ENCODE assay signal across 17 cellular contexts in genomic region chr6:22194188-22194921, GRCh38.
DNase-seq lines count a peak whose midpoint lies in the region; ATAC-seq, FAIRE-seq and TF ChIP-seq lines count a peak whose summit lies in the region.
"Had no signal": no experiment of that assay in that cellular context is flagged by ENCODE, and none has a peak within 500 bp of the region (broad histone marks: within the 10 kb centered on the region; RNA-seq: fewer than 3 reads in every experiment).

No MANE protein-coding gene starts in this region.

- H2BK15ac ChIP-seq in IMR-90 (ENCODE audit: low read depth, low read length): peak overlapping the region; percentile 62; the same call in 1 of the 3 replicates

- H3K14ac ChIP-seq in IMR-90 (replicated peaks; ENCODE audit: low read depth, low read length): peak overlapping the region; percentile 64

- peak overlapping the region; percentile 81 for H2BK5ac ChIP-seq in IMR-90 (ENCODE audit: low read depth, low read length, poor library complexity, severe bottlenecking)

- in situ Hi-C loops in IMR-90 (cut with MboI; ENCODE audit: low sequenced_read_pairs): no loop called here

- H2AFZ ChIP-seq in IMR-90 (replicated peaks; ENCODE audit: low read length, poor library complexity): no peak overlapping the region

- FAIRE-seq in RCC 7860 (lab: Jason Lieb, UNC): no peak
- FAIRE-seq: pancreas had no signal

- H3K36me3 ChIP-seq in IMR-90 (ENCODE audit: control insufficient read depth, insufficient read depth, low read length) (no peaks in the 10 kb centered on the region), sigmoid colon (no peaks in the 10 kb centered on the region)
- H3K36me3 ChIP-seq: gastroesophageal sphincter, pancreas, thyroid gland had no signal

- CTCF ChIA-PET in AG04449 (lab: Yijun Ruan, JAX): no interaction called here
- CTCF ChIA-PET in IMR-90 (lab: Yijun Ruan, JAX): interaction anchor here (0.7 kb wide), 2 partner anchors 445 to 455 kb away, joined by 3 read pairs; no protein-coding TSS in a partner anchor

- no peak overlapping the region for H3K56ac ChIP-seq in IMR-90 (ENCODE audit: extremely low read depth, insufficient read depth, low read length)

- no peak for TF ChIP-seq EP300 in sigmoid colon (IDR thresholded peaks at IDR 0.05)

- H3K27ac ChIP-seq in IMR-90 (ENCODE audit: insufficient read depth, low read length): peak overlapping the region; percentile 69
- no peak overlapping the region for H3K27ac ChIP-seq in sigmoid colon
- H3K27ac ChIP-seq: gastroesophageal sphincter, pancreas, thyroid gland had no signal

- no TSS peak for BruUV-seq in IMR-90 (replicated peaks; lab: Mats Ljungman, UMichigan)

- POLR2A ChIA-PET in AG04449 (lab: Yijun Ruan, JAX): no interaction called here
- POLR2A ChIA-PET in IMR-90 (lab: Charles Lee; ENCODE audit: unreplicated experiment): no interaction called here

- no CpG with 5 or more reads among the region's 3 CpGs for WGBS in IMR-90 (ENCODE audit: extremely low coverage in 2 of 2, insufficient read length in 1 of 2), 2 experiments
- 67 to 77% methylated on average over 3 of the region's 3 CpGs for WGBS in sigmoid colon, 2 donors

- DNase-seq in AG04449 (ENCODE audit: low read depth, low spot score): peak; percentile 19
- DNase-seq in IMR-90: peak; percentile 72
- peak; percentile 11 to 49 for DNase-seq in cardiac fibroblast (ENCODE audit: low read depth in 2 of 2)
- no peak for DNase-seq in sigmoid colon
- no peak for DNase-seq in RCC 7860 (ENCODE audit: low spot score)
- DNase-seq in NCI-H82 (lab: John Stamatoyannopoulos, UW): no peak
- DNase-seq: activated CD4-positive, alpha-beta T cell treated with anti-CD3 and anti-CD28 coated beads, Interleukin-2, amount 10 ng/mL, durations not matched to agents 24 days and 14 days; HCEC 1CT; immature natural killer cell; NCI-H1105 treated with DMSO at 0.1 percent for 48 hours; NCI-H226; pancreas; stimulated activated CD4-positive, alpha-beta T cell treated with anti-CD3 and anti-CD28 coated beads, Interleukin-15, amount 100 ng/mL, for 24 hours; thyroid gland had no signal

- no peak for TF ChIP-seq CTCF in AG04449 (IDR thresholded peaks at IDR 0.05; ENCODE audit: insufficient read depth, low read length, missing control alignments)
- TF ChIP-seq CTCF in IMR-90 (conservative IDR thresholded peaks at IDR 0.05; ENCODE audit: low read depth, low read length): no peak
- TF ChIP-seq CTCF in cardiac fibroblast (IDR thresholded peaks at IDR 0.05; ENCODE audit: low read depth, low read length): no peak
- TF ChIP-seq CTCF in sigmoid colon (IDR thresholded peaks at IDR 0.05): no peak

- H3K18ac ChIP-seq in IMR-90 (ENCODE audit: low read depth, low read length): peak overlapping the region; percentile 79; the same call in 1 of the 2 replicates

- H3K4me1 ChIP-seq in IMR-90 (ENCODE audit: control insufficient read depth, insufficient read depth, low read length) (peaks cover 6% of the 10 kb centered on the region), sigmoid colon (no peaks in the 10 kb centered on the region)
- H3K4me1 ChIP-seq: pancreas, thyroid gland had no signal

- no peaks in the 10 kb centered on the region for H3K79me1 ChIP-seq in IMR-90 (ENCODE audit: low read depth in 1 of 2, low read length in 2 of 2)

- H3K4ac ChIP-seq in IMR-90 (ENCODE audit: low read depth, low read length): peak overlapping the region; percentile 80

- peak overlapping the region; percentile 48; the same call in 1 of the 2 replicates for H3K4me2 ChIP-seq in IMR-90 (ENCODE audit: low read depth, low read length)

- dilution Hi-C loops in IMR-90 (cut with HindIII; ENCODE audit: low sequenced_read_pairs, unreplicated experiment): no loop called here

- ATAC-seq in GM18858 (IDR thresholded peaks at IDR 0.05; ENCODE audit: unreplicated experiment) (peak; percentile 65), IMR-90 (ENCODE audit: low read depth) (peak; percentile 62), HG03342 (IDR thresholded peaks at IDR 0.05; ENCODE audit: unreplicated experiment) (no peak)
- ATAC-seq: gastroesophageal sphincter, pancreas had no signal

- no peaks in the 10 kb centered on the region for H3K9me1 ChIP-seq in IMR-90 (ENCODE audit: insufficient read depth, low read length)

- no peak overlapping the region for H2AK9ac ChIP-seq in IMR-90 (replicated peaks; ENCODE audit: low read depth, low read length, poor library complexity)

- intact Hi-C loops in IMR-90 (cut with micrococcal nuclease) (no loop called here), sigmoid colon (cut with DNase I) (no loop called here)

- H4K20me1 ChIP-seq in IMR-90 (ENCODE audit: insufficient read depth, low read length): no peaks in the 10 kb centered on the region

- H4K91ac ChIP-seq in IMR-90 (ENCODE audit: insufficient read depth, low read depth, low read length): peak overlapping the region; percentile 36; the same call in 1 of the 2 replicates

- no peak for TF ChIP-seq RAD21 in IMR-90 (IDR thresholded peaks at IDR 0.05; ENCODE audit: low read length)

- H2AK5ac ChIP-seq in IMR-90 (ENCODE audit: low read depth, low read length): peak overlapping the region; percentile 75; the same call in 1 of the 2 replicates

- H3K9ac ChIP-seq in IMR-90 (ENCODE audit: low read depth, low read length): no peak overlapping the region

- peak overlapping the region; percentile 33 to 47; a peak in 2 of 4 replicates for H4K8ac ChIP-seq in IMR-90 (ENCODE audit: low read depth in 2 of 2, low read length in 2 of 2)

- H3K27me3 ChIP-seq in IMR-90 (ENCODE audit: control insufficient read depth, insufficient read depth, low read length): no peaks in the 10 kb centered on the region
- no peaks in the 10 kb centered on the region for H3K27me3 ChIP-seq in sigmoid colon
- H3K27me3 ChIP-seq: gastroesophageal sphincter, pancreas, thyroid gland had no signal

- TF ChIP-seq POLR2A in IMR-90 (IDR thresholded peaks at IDR 0.05; ENCODE audit: low read depth, low read length) (no peak), sigmoid colon (IDR thresholded peaks at IDR 0.05) (no peak)

- H3K23ac ChIP-seq in IMR-90 (ENCODE audit: low read depth, low read length): peak overlapping the region; percentile 86

- H3K9me3 ChIP-seq in IMR-90 (ENCODE audit: control insufficient read depth, insufficient read depth, low read length) (no peaks in the 10 kb centered on the region), sigmoid colon (no peaks in the 10 kb centered on the region)
- H3K9me3 ChIP-seq: gastroesophageal sphincter, pancreas, thyroid gland had no signal

- H2BK120ac ChIP-seq in IMR-90 (ENCODE audit: low read depth, low read length): peak overlapping the region; percentile 79

- peak overlapping the region; percentile 68; the same call in 1 of the 2 replicates for H2BK20ac ChIP-seq in IMR-90 (ENCODE audit: low read depth, low read length)

- no peak overlapping the region for H3K4me3 ChIP-seq in AG04449 (ENCODE audit: low read depth, low read length)
- no peak overlapping the region for H3K4me3 ChIP-seq in IMR-90 (ENCODE audit: insufficient read depth, low read depth, low read length)
- H3K4me3 ChIP-seq in cardiac fibroblast (replicated peaks in 1 of 2; ENCODE audit: low read depth in 2 of 2, low read length in 2 of 2): no peak overlapping the region
- no peak overlapping the region for H3K4me3 ChIP-seq in sigmoid colon
- H3K4me3 ChIP-seq: gastroesophageal sphincter, pancreas, thyroid gland had no signal

- peak overlapping the region; percentile 78; the same call in 1 of the 2 replicates for H4K5ac ChIP-seq in IMR-90 (ENCODE audit: low read depth, low read length)

TF ChIP-seq in IMR-90, 13 proteins besides CTCF, POLR2A, EP300 and RAD21:
- TF ChIP-seq FOS (IDR thresholded peaks at IDR 0.05; ENCODE audit: low read depth, low read length): peak; percentile 32; the same call in 1 of the 2 replicates
- TF ChIP-seq MXI1 (IDR thresholded peaks at IDR 0.05; ENCODE audit: borderline replicate concordance, low read depth, low read length): no peak
- peak; percentile 63 for TF ChIP-seq CEBPB (IDR thresholded peaks at IDR 0.05; ENCODE audit: low read depth, low read length)
- no peak for TF ChIP-seq RFX5 (IDR thresholded peaks at IDR 0.05; ENCODE audit: low read depth, low read length)

Comparison
In these comparisons a context has a peak if more than half of its experiments do, and no peak if none do; other contexts are left out.
1. DNase-seq: peak in AG04449 (single experiment), IMR-90 (single experiment) and cardiac fibroblast (2 of 2); none in sigmoid colon (single experiment), RCC 7860 (single experiment) and NCI-H82 (single experiment).